Comparison of ENCODE assay signal across 7 cellular contexts in the genomic region with DNA sequence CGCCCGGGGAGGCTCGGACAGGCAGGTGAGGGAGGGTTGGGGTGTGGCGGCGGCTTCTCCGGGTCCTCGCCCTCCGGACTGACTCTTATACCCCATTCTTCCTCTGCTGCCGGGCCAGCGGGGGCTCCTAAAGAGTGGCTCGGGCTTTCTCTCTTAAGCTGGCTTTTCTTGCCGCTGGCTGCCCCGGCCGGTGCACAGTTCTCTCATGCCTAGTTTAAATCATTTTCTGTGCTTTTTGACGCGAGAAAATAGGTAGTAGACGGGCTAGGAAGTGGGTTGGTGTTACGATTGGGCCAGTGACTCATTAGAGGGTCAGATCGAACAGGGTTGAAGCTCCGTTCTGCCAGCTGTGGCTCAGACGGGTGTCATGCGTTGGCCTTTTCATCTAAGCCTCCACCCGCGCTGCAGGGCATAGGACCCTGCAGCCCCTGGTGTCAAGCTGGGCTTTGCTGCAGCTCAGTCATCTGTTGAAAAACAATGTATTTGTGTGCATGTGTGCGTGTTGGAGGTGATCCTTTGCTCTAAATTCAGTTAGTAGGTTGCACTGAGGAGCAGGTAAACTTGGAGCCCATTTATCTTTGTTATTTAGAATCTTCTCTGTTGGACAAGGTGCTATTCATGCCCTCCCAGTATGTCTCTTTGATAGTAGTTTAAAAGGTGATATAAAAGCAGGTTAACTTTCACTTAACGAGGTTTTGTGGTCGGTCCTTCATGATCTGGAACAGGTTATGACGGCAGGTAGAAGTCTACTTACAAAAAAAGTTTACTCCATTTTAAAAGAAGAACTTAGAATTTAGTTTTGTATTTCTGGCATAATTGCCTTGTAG. TPM values are rescaled to one million over a fixed set of nuclear protein-coding genes. Genes with fewer than 3 reads are reported as not detected.
DNase-seq lines count a peak whose midpoint lies in the region; ATAC-seq and TF ChIP-seq lines count a peak whose summit lies in the region.

No MANE protein-coding gene starts in this region.

- ATAC-seq in GM18499 (IDR thresholded peaks at IDR 0.05; ENCODE audit: insufficient read depth, unreplicated experiment) (peak; percentile 26), HG02610 (IDR thresholded peaks at IDR 0.05; ENCODE audit: unreplicated experiment) (peak; percentile 21), lung (ENCODE audit: insufficient read depth, low FRiP score) (peak; percentile 15)

- H3K36me3 Mint-ChIP-seq in activated CD4-positive, alpha-beta T cell treated with anti-CD3 and anti-CD28 coated beads, Interleukin-2, amount 10 ng/mL, durations not matched to agents 7 days and 5 days (ENCODE audit: low read depth) = peaks cover 2% of the 10 kb centered on the region

- H3K27ac Mint-ChIP-seq in activated CD4-positive, alpha-beta T cell treated with anti-CD3 and anti-CD28 coated beads, Interleukin-2, amount 10 ng/mL, durations not matched to agents 7 days and 5 days = peak overlapping the region; percentile 90

- no peak for TF ChIP-seq POLR2A in NB4 (IDR thresholded peaks at IDR 0.05; ENCODE audit: extremely low read depth, insufficient read length)

- H3K27me3 Mint-ChIP-seq in activated CD4-positive, alpha-beta T cell treated with anti-CD3 and anti-CD28 coated beads, Interleukin-2, amount 10 ng/mL, durations not matched to agents 7 days and 5 days = no peaks in the 10 kb centered on the region

- no peak overlapping the region for H3K4me3 Mint-ChIP-seq in activated CD4-positive, alpha-beta T cell treated with anti-CD3 and anti-CD28 coated beads, Interleukin-2, amount 10 ng/mL, durations not matched to agents 7 days and 5 days

- peak overlapping the region; percentile 96 for H3K4me3 ChIP-seq in NB4 (ENCODE audit: low read depth, low read length)
- peak overlapping the region; percentile 91 for H3K4me3 ChIP-seq in lung

- H3K9me3 Mint-ChIP-seq in activated CD4-positive, alpha-beta T cell treated with anti-CD3 and anti-CD28 coated beads, Interleukin-2, amount 10 ng/mL, durations not matched to agents 7 days and 5 days = no peaks in the 10 kb centered on the region

- WGBS in lung, 2 donors = 2 to 3% methylated on average over 25 to 28 of the region's 28 CpGs

- peaks cover 0 to 19% of the 10 kb centered on the region in 2 donors for H3K4me1 ChIP-seq in lung (ENCODE audit: control insufficient read depth in 2 of 2, insufficient read depth in 2 of 2, low read length in 2 of 2)

- peak overlapping the region; percentile 91 to 98 for H3K27ac ChIP-seq in lung (ENCODE audit: low read depth in 1 of 2, low read length in 1 of 2)

- H3K36me3 ChIP-seq in lung (ENCODE audit: control insufficient read depth in 2 of 2, insufficient read depth in 2 of 2, low read length in 2 of 2) = peaks cover 0 to 3% of the 10 kb centered on the region in 2 donors

- DNase-seq in NB4 (ENCODE audit: low read depth) (peak; percentile 81), dermis microvascular lymphatic vessel endothelial cell (ENCODE audit: low read depth in 2 of 2) (peak; percentile 51 to 79), lung (ENCODE audit: low spot score) (peak; percentile 39)
- DNase-seq in activated CD4-positive, alpha-beta T cell treated with anti-CD3 and anti-CD28 coated beads, Interleukin-2, amount 10 ng/mL, durations not matched to agents 7 days and 5 days = peak; percentile 33
- DNase-seq in stimulated activated CD8-positive, alpha-beta memory T cell treated with anti-CD3 and anti-CD28 coated beads, Interleukin-12 subunit alpha, Interleukin-12 subunit beta, amount 100 ng/mL, for 1 hour (ENCODE audit: low read depth) = peak; percentile 27

- POLR2A ChIA-PET in activated CD4-positive, alpha-beta T cell treated with anti-CD3 and anti-CD28 coated beads, Interleukin-2, amount 10 ng/mL, durations not matched to agents 7 days and 5 days (lab: Charles Lee) = interaction anchor here (0.6 kb wide), 1 partner anchor 12 kb away, joined by 4 read pairs; no protein-coding TSS in a partner anchor

- no peaks in the 10 kb centered on the region for H3K9me3 ChIP-seq in lung (ENCODE audit: control insufficient read depth in 2 of 2, insufficient read depth in 1 of 2, low read length in 1 of 2)

- H3K4me1 Mint-ChIP-seq in activated CD4-positive, alpha-beta T cell treated with anti-CD3 and anti-CD28 coated beads, Interleukin-2, amount 10 ng/mL, durations not matched to agents 7 days and 5 days = peaks cover 19% of the 10 kb centered on the region

- CTCF ChIA-PET in activated CD4-positive, alpha-beta T cell treated with anti-CD3 and anti-CD28 coated beads, Interleukin-2, amount 10 ng/mL, durations not matched to agents 7 days and 5 days (lab: Charles Lee) = interaction anchor here (0.8 to 1.1 kb wide), 3 partner anchors 8 to 30 kb away, joined by 3 read pairs; no protein-coding TSS in a partner anchor

- TF ChIP-seq CTCF in NB4 (IDR thresholded peaks at IDR 0.05; ENCODE audit: low read depth, low read length) (no peak), lung (IDR thresholded peaks at IDR 0.05; ENCODE audit: control extremely low read depth, extremely low read depth) (no peak)

- H3K27me3 ChIP-seq in lung (ENCODE audit: control insufficient read depth, insufficient read depth) = no peaks in the 10 kb centered on the region

RNA-seq across cellular contexts. Expression of a gene that starts 0.8 kb away (rescaled TPM):
- total RNA-seq in activated CD4-positive, alpha-beta T cell treated with anti-CD3 and anti-CD28 coated beads, Interleukin-2, amount 10 ng/mL, durations not matched to agents 7 days and 5 days = 10 to 100 TPM; 23.2 to 31.3 TPM
- total RNA-seq in dermis microvascular lymphatic vessel endothelial cell (106 and 167 TPM in 2 replicates), lung (10 to 100 TPM; 35.2 to 89.7 TPM)
- polyA plus RNA-seq in lung = 10 to 100 TPM in 1 of 2 donors, 1 to 10 TPM in 1; 10.0 to 16.7 TPM

Comparison
In these comparisons a context has a peak if more than half of its experiments do, and no peak if none do; other contexts are left out.
1. Peak in every context shown above with its lines: DNase-seq, ATAC-seq, H3K4me3 ChIP-seq and H3K27ac ChIP-seq.
2. DNase-seq: peak in every context shown above with its lines; median percentile 81 in NB4; 65 in dermis microvascular lymphatic vessel endothelial cell; 39 in lung; 33 in activated CD4-positive, alpha-beta T cell treated with anti-CD3 and anti-CD28 coated beads, Interleukin-2, amount 10 ng/mL, durations not matched to agents 7 days and 5 days; 27 in stimulated activated CD8-positive, alpha-beta memory T cell treated with anti-CD3 and anti-CD28 coated beads, Interleukin-12 subunit alpha, Interleukin-12 subunit beta, amount 100 ng/mL, for 1 hour.